In the genomic region with DNA sequence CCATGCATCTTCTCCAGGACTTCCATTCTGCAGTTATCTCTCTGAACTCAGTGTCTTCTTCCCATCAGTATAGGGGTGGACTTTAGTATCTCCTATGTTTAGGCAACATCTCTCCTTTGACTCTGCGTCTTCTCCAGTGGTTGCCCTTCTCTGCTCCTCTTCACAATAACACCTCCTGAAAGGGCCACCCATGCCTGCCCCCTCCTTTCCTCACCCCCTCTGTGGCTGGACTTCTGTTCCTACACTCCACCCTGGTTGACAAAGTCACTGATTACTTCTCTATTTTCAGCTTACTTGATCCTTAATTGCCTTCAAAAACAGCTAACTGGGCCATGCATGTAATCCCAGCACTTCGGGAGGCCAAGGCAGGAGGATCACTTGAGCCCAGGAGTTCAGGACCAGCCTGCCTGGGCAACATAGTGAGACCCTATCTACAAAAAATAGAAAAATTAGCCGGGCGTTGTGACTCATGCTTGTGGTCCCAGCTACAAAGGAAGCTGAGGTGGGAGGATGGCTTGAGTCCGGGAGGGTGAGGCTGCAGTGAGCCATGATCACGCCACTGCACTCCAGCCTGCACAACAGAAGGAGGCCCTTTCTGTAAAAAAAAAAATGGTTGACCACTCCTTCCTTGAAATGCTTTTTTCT, we compare ENCODE assay signal across 11 cellular contexts. TPM values are rescaled to one million over a fixed set of nuclear protein-coding genes. Genes with fewer than 3 reads are reported as not detected.
DNase-seq lines count a peak whose midpoint lies in the region; ATAC-seq, FAIRE-seq and TF ChIP-seq lines count a peak whose summit lies in the region.
"Had no signal": no experiment of that assay in that cellular context is flagged by ENCODE, and none has a peak within 500 bp of the region (broad histone marks: within the 10 kb centered on the region; RNA-seq: fewer than 3 reads in every experiment).

No MANE protein-coding gene starts in this region.

- H3K27me3 Mint-ChIP-seq in activated CD4-positive, alpha-beta memory T cell treated with anti-CD3 and anti-CD28 coated beads for 36 hours: no peaks in the 10 kb centered on the region
- H3K27me3 Mint-ChIP-seq in immature natural killer cell (ENCODE audit: low read depth in 3 of 3): peaks cover 11 to 18% (median 12%) of the 10 kb centered on the region in 3 donors

- CTCF ChIA-PET in activated CD4-positive, alpha-beta memory T cell treated with anti-CD3 and anti-CD28 coated beads for 36 hours (lab: Charles Lee): interaction anchor here (0.6 to 2.1 kb wide), 7 partner anchors 8 to 738 kb away, joined by 3 to 6 read pairs (median 4); no protein-coding TSS in a partner anchor

- no peak for ATAC-seq in HG03108 (IDR thresholded peaks at IDR 0.05; ENCODE audit: unreplicated experiment)

- DNase-seq in H54 (ENCODE audit: insufficient read length, low spot score): no peak
- DNase-seq in activated CD4-positive, alpha-beta memory T cell treated with anti-CD3 and anti-CD28 coated beads for 36 hours: peak; percentile 56
- DNase-seq in immature natural killer cell: peak; percentile 60 to 72 (median 65)
- no peak for DNase-seq in cortex of kidney (lab: John Stamatoyannopoulos, UW)
- no peak for DNase-seq in substantia nigra (lab: John Stamatoyannopoulos, UW)
- DNase-seq in mucosa of gallbladder (ENCODE audit: low spot score): no peak
- DNase-seq: NCI-H446 treated with DMSO at 0.1 percent for 48 hours had no signal

- POLR2A ChIA-PET in activated CD4-positive, alpha-beta memory T cell treated with anti-CD3 and anti-CD28 coated beads for 36 hours (lab: Charles Lee): no interaction called here

- intact Hi-C loops in activated CD4-positive, alpha-beta memory T cell treated with anti-CD3 and anti-CD28 coated beads for 36 hours (cut with micrococcal nuclease): no loop called here

- peaks cover 14% of the 10 kb centered on the region for H3K4me1 ChIP-seq in ACC112 (ENCODE audit: control insufficient read depth, insufficient read depth, low read length, unreplicated experiment)

- H3K36me3 ChIP-seq in ACC112 (ENCODE audit: insufficient read depth, low read length): peaks cover 46% of the 10 kb centered on the region

- H3K27ac ChIP-seq in ACC112 (ENCODE audit: low read depth, low read length) (peak overlapping the region; percentile 20; the same call in 1 of the 2 replicates), substantia nigra (ENCODE audit: low read depth, low read length, poor library complexity, severe bottlenecking) (no peak overlapping the region)

- H3K4me3 Mint-ChIP-seq in activated CD4-positive, alpha-beta memory T cell treated with anti-CD3 and anti-CD28 coated beads for 36 hours: no peak overlapping the region
- H3K4me3 Mint-ChIP-seq in immature natural killer cell: peak overlapping the region; percentile 76 to 84 (median 79)

- H3K4me1 Mint-ChIP-seq in activated CD4-positive, alpha-beta memory T cell treated with anti-CD3 and anti-CD28 coated beads for 36 hours (ENCODE audit: low read depth): peaks cover 46% of the 10 kb centered on the region
- peaks cover 67 to 88% of the 10 kb centered on the region in 2 donors for H3K4me1 Mint-ChIP-seq in immature natural killer cell

- no peaks in the 10 kb centered on the region for H3K27me3 ChIP-seq in ACC112 (ENCODE audit: insufficient read depth, low read length)

- FAIRE-seq in H54 (lab: Jason Lieb, UNC): peak; percentile 90
- FAIRE-seq: H1 had no signal

- TF ChIP-seq POLR2A in H54 (IDR thresholded peaks at IDR 0.05; ENCODE audit: low read depth, low read length): no peak

- peaks cover 56% of the 10 kb centered on the region for H3K36me3 Mint-ChIP-seq in activated CD4-positive, alpha-beta memory T cell treated with anti-CD3 and anti-CD28 coated beads for 36 hours
- peaks cover 21 to 43% (median 38%) of the 10 kb centered on the region in 3 donors for H3K36me3 Mint-ChIP-seq in immature natural killer cell

- H2AFZ ChIP-seq in ACC112 (ENCODE audit: low read length, unreplicated experiment): no peak overlapping the region

- no peaks in the 10 kb centered on the region for H3K9me3 Mint-ChIP-seq in activated CD4-positive, alpha-beta memory T cell treated with anti-CD3 and anti-CD28 coated beads for 36 hours
- no peaks in the 10 kb centered on the region for H3K9me3 Mint-ChIP-seq in immature natural killer cell

- H3K4me3 ChIP-seq in ACC112 (ENCODE audit: low read depth, low read length): no peak overlapping the region

- H3K27ac Mint-ChIP-seq in activated CD4-positive, alpha-beta memory T cell treated with anti-CD3 and anti-CD28 coated beads for 36 hours: peak overlapping the region; percentile 76
- H3K27ac Mint-ChIP-seq in immature natural killer cell: peak overlapping the region; percentile 90 to 96 (median 92)
- H3K27ac Mint-ChIP-seq: progenitor cell of endocrine pancreas had no signal

- peaks cover 54% of the 10 kb centered on the region for H3K79me2 ChIP-seq in ACC112 (ENCODE audit: control insufficient read depth, insufficient read depth, low read length, unreplicated experiment)

RNA-seq across cellular contexts. Expression of a gene that starts 13.7 kb away (rescaled TPM):
- 100 to 1,000 TPM; 949 to 966 TPM for total RNA-seq in activated CD4-positive, alpha-beta memory T cell treated with anti-CD3 and anti-CD28 coated beads for 36 hours
- 1,000 to 10,000 TPM in 2 of 3 donors, 100 to 1,000 TPM in 1; 910 to 1,240 (median 1,143) TPM for polyA plus RNA-seq in immature natural killer cell
- 91.4 TPM for total RNA-seq in mucosa of gallbladder
- total RNA-seq: H1, progenitor cell of endocrine pancreas had no signal

RNA-seq across cellular contexts. Expression of a gene that starts 22.4 kb away (rescaled TPM):
- total RNA-seq in activated CD4-positive, alpha-beta memory T cell treated with anti-CD3 and anti-CD28 coated beads for 36 hours: 10 to 100 TPM; 44.6 to 51.4 TPM
- 10 to 100 TPM; 43.8 to 70.1 (median 57.7) TPM for polyA plus RNA-seq in immature natural killer cell
- 39.7 TPM for total RNA-seq in mucosa of gallbladder

Comparison
In these comparisons a context has a peak if more than half of its experiments do, and no peak if none do; other contexts are left out.
1. DNase-seq: peak in activated CD4-positive, alpha-beta memory T cell treated with anti-CD3 and anti-CD28 coated beads for 36 hours (single experiment) and immature natural killer cell (3 of 3); none in H54 (single experiment), cortex of kidney (single experiment), substantia nigra (0 of 49) and mucosa of gallbladder (single experiment).
2. RNA of a gene that starts 13.7 kb away (total RNA-seq): 949 to 966 TPM in activated CD4-positive, alpha-beta memory T cell treated with anti-CD3 and anti-CD28 coated beads for 36 hours; 91.4 TPM in mucosa of gallbladder (single experiment); every median in the first group is over 10 times any median in the second.